2 cellular contexts compared by ENCODE assay signal in the genomic region with DNA sequence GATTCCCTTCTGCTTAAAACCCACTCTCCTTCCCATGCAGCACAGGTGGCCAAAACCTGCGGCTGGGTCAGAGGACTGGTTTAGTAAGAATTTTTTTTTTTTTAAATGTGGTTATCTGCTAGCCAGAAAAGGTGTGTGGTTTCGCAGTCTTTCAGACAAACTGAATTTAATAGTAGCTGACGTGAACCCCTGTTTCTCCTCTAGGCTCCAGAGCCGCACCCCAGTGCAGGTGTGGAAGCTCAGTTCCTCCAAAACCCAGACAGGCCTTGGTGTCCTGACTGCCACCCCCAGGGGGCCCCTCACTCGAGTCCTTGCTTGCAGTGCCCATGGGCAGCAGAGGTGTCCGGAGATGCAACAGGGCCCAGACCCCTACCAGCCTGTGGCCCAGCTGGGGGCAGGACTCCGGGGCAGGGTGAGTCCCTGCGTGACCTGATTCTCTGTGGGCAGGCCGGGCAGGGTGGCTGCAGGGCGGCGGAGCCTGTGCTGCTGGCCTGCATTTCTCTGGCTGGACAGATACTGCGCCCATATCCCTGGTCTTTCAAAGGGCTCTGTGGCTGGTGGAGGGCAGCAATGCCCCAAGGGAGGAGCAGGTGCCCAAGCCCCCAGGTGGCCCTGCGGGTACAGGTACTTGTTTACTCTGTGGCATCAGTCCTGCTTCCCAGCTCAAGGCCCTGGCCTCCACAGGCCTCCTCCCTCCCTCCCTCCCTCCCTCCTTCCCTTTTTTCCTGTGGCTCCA.
TF ChIP-seq lines count a peak whose summit lies in the region.

No MANE protein-coding gene starts in this region.

TF ChIP-seq in SK-N-SH, 30 proteins besides CTCF, POLR2A, EP300 and RAD21 (continued from another document):
- TF ChIP-seq, protein P1, sequence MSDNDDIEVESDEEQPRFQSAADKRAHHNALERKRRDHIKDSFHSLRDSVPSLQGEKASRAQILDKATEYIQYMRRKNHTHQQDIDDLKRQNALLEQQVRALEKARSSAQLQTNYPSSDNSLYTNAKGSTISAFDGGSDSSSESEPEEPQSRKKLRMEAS (IDR thresholded peaks at IDR 0.05; ENCODE audit: low read depth): no peak
- TF ChIP-seq TAF1 (IDR thresholded peaks at IDR 0.05; ENCODE audit: borderline replicate concordance, low read depth, low read length) (no peak), TCF12 (IDR thresholded peaks at IDR 0.05) (no peak)
- TF ChIP-seq, protein P2, sequence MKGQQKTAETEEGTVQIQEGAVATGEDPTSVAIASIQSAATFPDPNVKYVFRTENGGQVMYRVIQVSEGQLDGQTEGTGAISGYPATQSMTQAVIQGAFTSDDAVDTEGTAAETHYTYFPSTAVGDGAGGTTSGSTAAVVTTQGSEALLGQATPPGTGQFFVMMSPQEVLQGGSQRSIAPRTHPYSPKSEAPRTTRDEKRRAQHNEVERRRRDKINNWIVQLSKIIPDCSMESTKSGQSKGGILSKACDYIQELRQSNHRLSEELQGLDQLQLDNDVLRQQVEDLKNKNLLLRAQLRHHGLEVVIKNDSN (IDR thresholded peaks at IDR 0.05; ENCODE audit: borderline replicate concordance, low read depth): no peak
TF ChIP-seq in SK-N-SH: peak in this region for 0.

TF ChIP-seq in SK-N-SH treated with all-trans-retinoic acid at 6 μM for 48 hours, 23 proteins besides CTCF, POLR2A, EP300 and RAD21 (continued from another document):
- TF ChIP-seq, protein P3, sequence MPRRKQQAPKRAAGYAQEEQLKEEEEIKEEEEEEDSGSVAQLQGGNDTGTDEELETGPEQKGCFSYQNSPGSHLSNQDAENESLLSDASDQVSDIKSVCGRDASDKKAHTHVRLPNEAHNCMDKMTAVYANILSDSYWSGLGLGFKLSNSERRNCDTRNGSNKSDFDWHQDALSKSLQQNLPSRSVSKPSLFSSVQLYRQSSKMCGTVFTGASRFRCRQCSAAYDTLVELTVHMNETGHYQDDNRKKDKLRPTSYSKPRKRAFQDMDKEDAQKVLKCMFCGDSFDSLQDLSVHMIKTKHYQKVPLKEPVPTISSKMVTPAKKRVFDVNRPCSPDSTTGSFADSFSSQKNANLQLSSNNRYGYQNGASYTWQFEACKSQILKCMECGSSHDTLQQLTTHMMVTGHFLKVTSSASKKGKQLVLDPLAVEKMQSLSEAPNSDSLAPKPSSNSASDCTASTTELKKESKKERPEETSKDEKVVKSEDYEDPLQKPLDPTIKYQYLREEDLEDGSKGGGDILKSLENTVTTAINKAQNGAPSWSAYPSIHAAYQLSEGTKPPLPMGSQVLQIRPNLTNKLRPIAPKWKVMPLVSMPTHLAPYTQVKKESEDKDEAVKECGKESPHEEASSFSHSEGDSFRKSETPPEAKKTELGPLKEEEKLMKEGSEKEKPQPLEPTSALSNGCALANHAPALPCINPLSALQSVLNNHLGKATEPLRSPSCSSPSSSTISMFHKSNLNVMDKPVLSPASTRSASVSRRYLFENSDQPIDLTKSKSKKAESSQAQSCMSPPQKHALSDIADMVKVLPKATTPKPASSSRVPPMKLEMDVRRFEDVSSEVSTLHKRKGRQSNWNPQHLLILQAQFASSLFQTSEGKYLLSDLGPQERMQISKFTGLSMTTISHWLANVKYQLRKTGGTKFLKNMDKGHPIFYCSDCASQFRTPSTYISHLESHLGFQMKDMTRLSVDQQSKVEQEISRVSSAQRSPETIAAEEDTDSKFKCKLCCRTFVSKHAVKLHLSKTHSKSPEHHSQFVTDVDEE (CRISPR knock-in tag; IDR thresholded peaks at IDR 0.05): no peak
- no peak for TF ChIP-seq ZNF8 (CRISPR knock-in tag; IDR thresholded peaks at IDR 0.05)
- TF ChIP-seq ZFP3 (CRISPR knock-in tag; IDR thresholded peaks at IDR 0.05): no peak
TF ChIP-seq in SK-N-SH treated with all-trans-retinoic acid at 6 μM for 48 hours: peak in this region for 0.
